32 cellular contexts compared by ENCODE assay signal in genomic region chr4:164193676-164194075, GRCh38.
"Had no signal": no experiment of that assay in that cellular context is flagged by ENCODE, and none has a peak within 500 bp of the region (broad histone marks: within the 10 kb centered on the region; RNA-seq: fewer than 3 reads in every experiment).

No MANE protein-coding gene starts in this region.

- H3K9me3 ChIP-seq: ovary, psoas muscle, right lobe of liver, sigmoid colon, suprapubic skin, testis, tibial artery, transverse colon, upper lobe of right lung, uterus had no signal

- H3K27ac Mint-ChIP-seq: natural killer cell; nephron; neural progenitor cell; progenitor cell of endocrine pancreas; stimulated activated memory B cell treated with anti-CD40 and anti-IgM and Interleukin-4, amounts not matched to agents 10 μg/mL and 1 μg/mL and 100 μg/mL, for 72 hours; stimulated activated naive CD8-positive, alpha-beta T cell treated with anti-CD3 and anti-CD28 coated beads, Interleukin-15, amount 100 ng/mL, for 72 hours; type B pancreatic cell had no signal

- DNase-seq: natural killer cell; occipital lobe; ovary; posterior cingulate gyrus; psoas muscle; right cardiac atrium; right lobe of liver; sigmoid colon; spleen; stimulated activated CD4-positive, alpha-beta T cell treated with anti-CD3 and anti-CD28 coated beads, Interleukin-12 subunit alpha, Interleukin-12 subunit beta, amount 100 ng/mL, for 4 hours; stimulated activated CD4-positive, alpha-beta T cell treated with anti-CD3 and anti-CD28 coated beads, Interleukin-1b, Interleukin-23, amount 100 ng/mL, for 48 hours; stimulated activated CD4-positive, alpha-beta T cell treated with anti-CD3 and anti-CD28 coated beads, Interleukin-4, amount 100 ng/mL, for 1 hour; stimulated activated CD4-positive, alpha-beta T cell treated with anti-CD3 and anti-CD28 coated beads, Interleukin-4, amount 100 ng/mL, for 4 hours; stimulated activated CD8-positive, alpha-beta memory T cell treated with anti-CD3 and anti-CD28 coated beads, Interleukin-4, amount 100 ng/mL, for 48 hours; stimulated activated naive CD4-positive, alpha-beta T cell; stimulated activated naive CD8-positive, alpha-beta T cell treated with anti-CD3 and anti-CD28 coated beads, Interleukin-15, amount 100 ng/mL, for 72 hours; stimulated activated naive CD8-positive, alpha-beta T cell treated with anti-CD3 and anti-CD28 coated beads, Interleukin-15, Interleukin-2, amounts not matched to agents 100 U/mL and 50 U/mL, for 24 hours; substantia nigra; testis; tibial artery; transverse colon; upper lobe of right lung; uterus had no signal

- H3K36me3 ChIP-seq: neural progenitor cell, ovary, right lobe of liver, sigmoid colon, spleen, suprapubic skin, tibial artery, transverse colon, upper lobe of right lung, uterus had no signal

- H3K4me3 ChIP-seq: neural progenitor cell, ovary, psoas muscle, right lobe of liver, sigmoid colon, skin epidermis, smooth muscle cell, spleen, suprapubic skin, testis, tibial artery, transverse colon, upper lobe of right lung, uterus had no signal

- H3K4me1 Mint-ChIP-seq: natural killer cell; nephron; neural progenitor cell; stimulated activated memory B cell treated with anti-CD40 and anti-IgM and Interleukin-4, amounts not matched to agents 10 μg/mL and 1 μg/mL and 100 μg/mL, for 72 hours; stimulated activated naive CD8-positive, alpha-beta T cell treated with anti-CD3 and anti-CD28 coated beads, Interleukin-15, amount 100 ng/mL, for 72 hours had no signal

- H3K27ac ChIP-seq: neural progenitor cell, ovary, parathyroid adenoma, psoas muscle, right lobe of liver, sigmoid colon, skin epidermis, spleen, suprapubic skin, testis, tibial artery, transverse colon, upper lobe of right lung, uterus had no signal

- H3K36me3 Mint-ChIP-seq: natural killer cell; neural progenitor cell; stimulated activated memory B cell treated with anti-CD40 and anti-IgM and Interleukin-4, amounts not matched to agents 10 μg/mL and 1 μg/mL and 100 μg/mL, for 72 hours; type B pancreatic cell had no signal

- H3K4me1 ChIP-seq: neural progenitor cell, parathyroid adenoma, psoas muscle, right lobe of liver, sigmoid colon, spleen, suprapubic skin, testis, tibial artery, transverse colon, upper lobe of right lung, uterus had no signal

- H3K27me3 ChIP-seq: neural progenitor cell, ovary, right lobe of liver, sigmoid colon, spleen, suprapubic skin, testis, tibial artery, transverse colon, upper lobe of right lung, uterus had no signal

- H3K9me3 Mint-ChIP-seq: nephron; neural progenitor cell; stimulated activated naive CD8-positive, alpha-beta T cell treated with anti-CD3 and anti-CD28 coated beads, Interleukin-15, amount 100 ng/mL, for 72 hours; type B pancreatic cell had no signal

- H3K4me3 Mint-ChIP-seq: natural killer cell; nephron; neural progenitor cell; stimulated activated memory B cell treated with anti-CD40 and anti-IgM and Interleukin-4, amounts not matched to agents 10 μg/mL and 1 μg/mL and 100 μg/mL, for 72 hours; stimulated activated naive CD8-positive, alpha-beta T cell treated with anti-CD3 and anti-CD28 coated beads, Interleukin-15, amount 100 ng/mL, for 72 hours; type B pancreatic cell had no signal

- H3K27me3 Mint-ChIP-seq: progenitor cell of endocrine pancreas; stimulated activated memory B cell treated with anti-CD40 and anti-IgM and Interleukin-4, amounts not matched to agents 10 μg/mL and 1 μg/mL and 100 μg/mL, for 72 hours; stimulated activated naive CD8-positive, alpha-beta T cell treated with anti-CD3 and anti-CD28 coated beads, Interleukin-15, amount 100 ng/mL, for 72 hours; type B pancreatic cell had no signal
